8 cellular contexts compared by ENCODE assay signal in genomic region chr10:12195281-12195602, GRCh38. TPM values are rescaled to one million over a fixed set of nuclear protein-coding genes. Genes with fewer than 3 reads are reported as not detected.
DNase-seq lines count a peak whose midpoint lies in the region; ATAC-seq and FAIRE-seq lines count a peak whose summit lies in the region.

No MANE protein-coding gene starts in this region.

- no peak for FAIRE-seq in HTR-8/SVneo (lab: Jason Lieb, UNC)

- CTCF ChIA-PET in activated CD4-positive, alpha-beta memory T cell treated with anti-CD3 and anti-CD28 coated beads for 36 hours (lab: Charles Lee) = interaction anchor here (0.6 to 3.2 kb wide), 9 partner anchors 8 to 516 kb away, joined by 3 to 25 read pairs (median 3); partner anchors contain the start of gene UPF2

- peaks cover 32% of the 10 kb centered on the region for H3K36me3 Mint-ChIP-seq in activated CD4-positive, alpha-beta memory T cell treated with anti-CD3 and anti-CD28 coated beads for 36 hours
- H3K36me3 Mint-ChIP-seq in stimulated activated naive CD8-positive, alpha-beta T cell treated with anti-CD3 and anti-CD28 coated beads, Interleukin-15, Interleukin-2, amounts not matched to agents 100 ng/mL and 50 ng/mL, for 24 hours (ENCODE audit: low read depth) = peaks cover 51% of the 10 kb centered on the region

- intact Hi-C loops in activated CD4-positive, alpha-beta memory T cell treated with anti-CD3 and anti-CD28 coated beads for 36 hours (cut with micrococcal nuclease) = loop anchor here (2.0 to 5.0 kb wide), 7 partner anchors 46 to 902 kb away; partner anchors contain the start of genes DHTKD1 and UPF2

- peak overlapping the region; percentile 94 for H3K4me3 Mint-ChIP-seq in activated CD4-positive, alpha-beta memory T cell treated with anti-CD3 and anti-CD28 coated beads for 36 hours
- H3K4me3 Mint-ChIP-seq in stimulated activated naive CD8-positive, alpha-beta T cell treated with anti-CD3 and anti-CD28 coated beads, Interleukin-15, Interleukin-2, amounts not matched to agents 100 ng/mL and 50 ng/mL, for 24 hours = peak overlapping the region; percentile 97

- peaks cover 49% of the 10 kb centered on the region for H3K4me1 Mint-ChIP-seq in activated CD4-positive, alpha-beta memory T cell treated with anti-CD3 and anti-CD28 coated beads for 36 hours (ENCODE audit: low read depth)
- H3K4me1 Mint-ChIP-seq in stimulated activated naive CD8-positive, alpha-beta T cell treated with anti-CD3 and anti-CD28 coated beads, Interleukin-15, Interleukin-2, amounts not matched to agents 100 ng/mL and 50 ng/mL, for 24 hours (ENCODE audit: low read depth) = peaks cover 70% of the 10 kb centered on the region

- no peaks in the 10 kb centered on the region for H3K27me3 Mint-ChIP-seq in activated CD4-positive, alpha-beta memory T cell treated with anti-CD3 and anti-CD28 coated beads for 36 hours
- no peaks in the 10 kb centered on the region for H3K27me3 Mint-ChIP-seq in stimulated activated naive CD8-positive, alpha-beta T cell treated with anti-CD3 and anti-CD28 coated beads, Interleukin-15, Interleukin-2, amounts not matched to agents 100 ng/mL and 50 ng/mL, for 24 hours

- no peaks in the 10 kb centered on the region for H3K9me3 Mint-ChIP-seq in activated CD4-positive, alpha-beta memory T cell treated with anti-CD3 and anti-CD28 coated beads for 36 hours
- H3K9me3 Mint-ChIP-seq in stimulated activated naive CD8-positive, alpha-beta T cell treated with anti-CD3 and anti-CD28 coated beads, Interleukin-15, Interleukin-2, amounts not matched to agents 100 ng/mL and 50 ng/mL, for 24 hours = no peaks in the 10 kb centered on the region

- peak overlapping the region; percentile 80 for H3K4me3 ChIP-seq in iPS-11a (ENCODE audit: low read depth, low read length)

- POLR2A ChIA-PET in activated CD4-positive, alpha-beta memory T cell treated with anti-CD3 and anti-CD28 coated beads for 36 hours (lab: Charles Lee) = interaction anchor here (0.9 to 1.1 kb wide), 4 partner anchors 20 to 583 kb away, joined by 3 to 5 read pairs (median 4); partner anchors contain the start of gene UPF2

- ATAC-seq in GM18517 (IDR thresholded peaks at IDR 0.05; ENCODE audit: unreplicated experiment) (peak; percentile 6), HG02852 (IDR thresholded peaks at IDR 0.05; ENCODE audit: unreplicated experiment) (peak; percentile 16)

- DNase-seq in activated CD4-positive, alpha-beta memory T cell treated with anti-CD3 and anti-CD28 coated beads for 36 hours = no peak
- no peak for DNase-seq in HTR-8/SVneo (ENCODE audit: insufficient read length, low spot score)
- no peak for DNase-seq in NCI-H187 treated with DMSO at 0.1 percent for 48 hours (lab: John Stamatoyannopoulos, UW)
- DNase-seq in GM19240 (ENCODE audit: insufficient read length, low spot score) = no peak

- peak overlapping the region; percentile 100 for H3K27ac Mint-ChIP-seq in activated CD4-positive, alpha-beta memory T cell treated with anti-CD3 and anti-CD28 coated beads for 36 hours
- H3K27ac Mint-ChIP-seq in stimulated activated naive CD8-positive, alpha-beta T cell treated with anti-CD3 and anti-CD28 coated beads, Interleukin-15, Interleukin-2, amounts not matched to agents 100 ng/mL and 50 ng/mL, for 24 hours = peak overlapping the region; percentile 98

RNA-seq across cellular contexts. Expression of gene NUDT5, which starts 0.4 kb away (rescaled TPM):
- total RNA-seq in activated CD4-positive, alpha-beta memory T cell treated with anti-CD3 and anti-CD28 coated beads for 36 hours = 100 to 1,000 TPM; 115 to 118 TPM

RNA-seq across cellular contexts. Expression of gene CDC123, which starts 0.7 kb away (rescaled TPM):
- 100 to 1,000 TPM; 134 TPM for total RNA-seq in activated CD4-positive, alpha-beta memory T cell treated with anti-CD3 and anti-CD28 coated beads for 36 hours
